Comparison of ENCODE assay signal across 15 cellular contexts in the genomic region with DNA sequence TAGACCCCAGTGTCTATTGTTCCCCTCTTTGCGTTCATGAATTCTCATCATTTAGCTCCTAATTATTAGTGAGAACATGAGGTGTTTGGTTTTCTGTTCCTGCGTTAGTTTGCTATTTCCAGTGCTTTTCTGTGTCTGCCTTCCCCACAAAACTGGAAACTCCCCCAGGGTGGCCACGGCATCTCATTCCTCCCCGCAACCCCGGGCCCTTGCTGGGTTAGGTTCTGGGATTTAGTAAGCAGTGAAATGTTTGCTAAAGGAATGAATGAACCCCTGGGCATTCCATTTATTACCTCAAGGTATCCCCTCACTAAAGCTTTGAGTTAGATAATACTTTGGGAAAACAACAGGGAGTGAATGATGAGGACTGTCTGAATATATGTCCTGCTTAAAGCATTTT.
A peak's percentile ranks its signal among the peaks of the same experiment; 100 is the strongest.
DNase-seq lines count a peak whose midpoint lies in the region; ATAC-seq, FAIRE-seq and TF ChIP-seq lines count a peak whose summit lies in the region.
"Had no signal": no experiment of that assay in that cellular context is flagged by ENCODE, and none has a peak within 500 bp of the region (broad histone marks: within the 10 kb centered on the region; RNA-seq: fewer than 3 reads in every experiment).

No MANE protein-coding gene starts in this region.

- no peak for FAIRE-seq in D721Med (lab: Jason Lieb, UNC)
- FAIRE-seq: colon, islet of Langerhans had no signal

- no peaks in the 10 kb centered on the region for H3K9me3 Mint-ChIP-seq in activated CD4-positive, alpha-beta memory T cell treated with anti-CD3 and anti-CD28 coated beads, Interleukin-2, amount 10 ng/mL, durations not matched to agents 7 days and 5 days

- intact Hi-C loops in transverse colon (cut with DNase I; ENCODE audit: low total_unique reads): no loop called here

- no peaks in the 10 kb centered on the region for H3K36me3 Mint-ChIP-seq in activated CD4-positive, alpha-beta memory T cell treated with anti-CD3 and anti-CD28 coated beads, Interleukin-2, amount 10 ng/mL, durations not matched to agents 7 days and 5 days (ENCODE audit: low read depth)
- H3K36me3 Mint-ChIP-seq: naive B cell had no signal

- CTCF ChIA-PET in activated CD4-positive, alpha-beta memory T cell treated with anti-CD3 and anti-CD28 coated beads, Interleukin-2, amount 10 ng/mL, durations not matched to agents 7 days and 5 days (lab: Charles Lee): interaction anchor here (0.6 to 1.2 kb wide), 4 partner anchors 105 to 168 kb away, joined by 3 to 5 read pairs (median 4); no protein-coding TSS in a partner anchor

- no peaks in the 10 kb centered on the region for H3K27me3 ChIP-seq in transverse colon
- H3K27me3 ChIP-seq: BE2C, spleen had no signal

- TF ChIP-seq EP300 in transverse colon (IDR thresholded peaks at IDR 0.05; ENCODE audit: low read depth): no peak

- peaks cover 0 to 9% (median 8%) of the 10 kb centered on the region in 4 donors for H3K4me1 ChIP-seq in transverse colon
- H3K4me1 ChIP-seq: BE2C, spleen had no signal

- H3K4me3 ChIP-seq in transverse colon: no peak overlapping the region
- H3K4me3 ChIP-seq: spleen had no signal

- WGBS in transverse colon (ENCODE audit: low coverage in 1 of 2), 2 donors: 63 to 86% methylated on average over 1 to 5 of the region's 5 CpGs

- in situ Hi-C loops in transverse colon (cut with MboI; ENCODE audit: low pct_ligation_motif_present in 1 of 4, low pct_unique_long_range_greater_than_20kb in 1 of 4, low sequenced_read_pairs in 3 of 4): no loop called here

- peak; percentile 55 for DNase-seq in stimulated activated CD4-positive, alpha-beta T cell treated with anti-CD3 and anti-CD28 coated beads, Interleukin-15, amount 100 ng/mL, for 24 hours
- DNase-seq in stimulated activated CD4-positive, alpha-beta T cell treated with anti-CD3 and anti-CD28 coated beads, Interleukin-4, amount 100 ng/mL, for 1 hour: no peak
- peak; percentile 35 for DNase-seq in activated CD4-positive, alpha-beta memory T cell treated with anti-CD3 and anti-CD28 coated beads, Interleukin-2, amount 10 ng/mL, durations not matched to agents 7 days and 5 days
- no peak for DNase-seq in transverse colon
- DNase-seq in activated CD4-positive, CD25-positive, alpha-beta regulatory T cell (lab: John Stamatoyannopoulos, UW): no peak
- no peak for DNase-seq in D721Med (ENCODE audit: insufficient read length, low spot score)
- DNase-seq: BE2C, Karpas-422, naive B cell, OCI-M1, spleen had no signal

- H3K27ac ChIP-seq in transverse colon: peak overlapping the region; percentile 69 to 80 (median 74)
- H3K27ac ChIP-seq: spleen had no signal

- POLR2A ChIA-PET in activated CD4-positive, alpha-beta memory T cell treated with anti-CD3 and anti-CD28 coated beads, Interleukin-2, amount 10 ng/mL, durations not matched to agents 7 days and 5 days (lab: Charles Lee): interaction anchor here (1.4 to 1.5 kb wide), 2 partner anchors 10 to 13 kb away, joined by 4 to 8 read pairs; no protein-coding TSS in a partner anchor

- H3K9me3 ChIP-seq in transverse colon: no peaks in the 10 kb centered on the region
- H3K9me3 ChIP-seq: BE2C, spleen had no signal

- ATAC-seq in HG02623 (IDR thresholded peaks at IDR 0.05; ENCODE audit: unreplicated experiment) (peak; percentile 28), GM18520 (IDR thresholded peaks at IDR 0.05; ENCODE audit: unreplicated experiment) (no peak)

- no peaks in the 10 kb centered on the region for H3K36me3 ChIP-seq in transverse colon
- H3K36me3 ChIP-seq: BE2C, spleen had no signal

- H3K27ac Mint-ChIP-seq in activated CD4-positive, alpha-beta memory T cell treated with anti-CD3 and anti-CD28 coated beads, Interleukin-2, amount 10 ng/mL, durations not matched to agents 7 days and 5 days: peak overlapping the region; percentile 88

- TF ChIP-seq POLR2A in transverse colon (IDR thresholded peaks at IDR 0.05): no peak

- H3K4me3 Mint-ChIP-seq in activated CD4-positive, alpha-beta memory T cell treated with anti-CD3 and anti-CD28 coated beads, Interleukin-2, amount 10 ng/mL, durations not matched to agents 7 days and 5 days: no peak overlapping the region
- H3K4me3 Mint-ChIP-seq: naive B cell had no signal

- H3K4me1 Mint-ChIP-seq in activated CD4-positive, alpha-beta memory T cell treated with anti-CD3 and anti-CD28 coated beads, Interleukin-2, amount 10 ng/mL, durations not matched to agents 7 days and 5 days: peaks cover 33% of the 10 kb centered on the region
- H3K4me1 Mint-ChIP-seq: naive B cell had no signal

- TF ChIP-seq CTCF in transverse colon (IDR thresholded peaks at IDR 0.05) (no peak), D721Med (IDR thresholded peaks at IDR 0.05; ENCODE audit: insufficient read depth, missing control alignments) (no peak)

- peaks cover 2% of the 10 kb centered on the region for H3K27me3 Mint-ChIP-seq in activated CD4-positive, alpha-beta memory T cell treated with anti-CD3 and anti-CD28 coated beads, Interleukin-2, amount 10 ng/mL, durations not matched to agents 7 days and 5 days

Comparison
In these comparisons a context has a peak if more than half of its experiments do, and no peak if none do; other contexts are left out.
1. DNase-seq: peak in stimulated activated CD4-positive, alpha-beta T cell treated with anti-CD3 and anti-CD28 coated beads, Interleukin-15, amount 100 ng/mL, for 24 hours (single experiment) and activated CD4-positive, alpha-beta memory T cell treated with anti-CD3 and anti-CD28 coated beads, Interleukin-2, amount 10 ng/mL, durations not matched to agents 7 days and 5 days (single experiment); none in stimulated activated CD4-positive, alpha-beta T cell treated with anti-CD3 and anti-CD28 coated beads, Interleukin-4, amount 100 ng/mL, for 1 hour (single experiment), transverse colon (single experiment), activated CD4-positive, CD25-positive, alpha-beta regulatory T cell (0 of 4) and D721Med (single experiment).